Comparison of ENCODE assay signal across 7 cellular contexts in the genomic region with DNA sequence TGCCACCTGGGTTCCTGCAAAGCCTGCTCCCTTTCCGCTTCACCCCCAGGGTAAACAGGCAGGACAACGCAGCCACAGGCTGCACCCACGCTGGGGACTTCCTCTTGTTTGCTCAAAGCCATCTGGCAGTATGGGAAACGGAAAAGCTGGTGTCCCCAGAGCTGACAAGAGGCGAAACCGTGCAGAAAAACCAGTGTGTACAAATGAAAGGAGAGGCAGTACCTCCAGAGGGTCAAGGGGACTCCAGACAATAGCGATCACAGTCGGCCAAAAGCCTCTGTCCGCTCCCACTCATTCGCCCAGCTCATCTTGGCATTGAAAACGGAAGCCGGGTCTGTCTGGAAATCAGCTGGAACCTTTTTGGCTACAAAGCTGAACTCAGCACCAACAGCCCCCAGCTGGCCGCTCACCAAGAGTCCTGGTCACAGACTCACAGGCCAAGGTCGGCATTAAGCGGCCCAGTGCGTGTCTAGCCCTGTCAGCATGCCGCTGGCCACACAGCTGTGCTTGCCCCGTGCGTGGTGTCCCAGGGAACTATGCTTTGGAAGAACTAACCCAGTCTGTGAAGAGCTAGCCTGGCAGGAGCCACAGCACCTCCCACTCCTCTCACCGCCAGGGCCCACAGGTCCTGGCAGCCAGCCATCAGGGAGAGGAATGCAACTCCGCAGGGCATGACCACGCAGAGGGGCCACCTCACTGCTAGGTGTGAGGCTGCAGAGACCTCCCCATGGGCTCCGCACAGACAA. TPM values are rescaled to one million over a fixed set of nuclear protein-coding genes. Genes with fewer than 3 reads are reported as not detected.
DNase-seq lines count a peak whose midpoint lies in the region; ATAC-seq and TF ChIP-seq lines count a peak whose summit lies in the region.

No MANE protein-coding gene starts in this region.

- H3K79me2 ChIP-seq in fibroblast of lung (ENCODE audit: control insufficient read depth, insufficient read depth, low read length): peaks cover 51% of the 10 kb centered on the region
- H3K79me2 ChIP-seq in osteoblast (ENCODE audit: insufficient read depth, low read length): peaks cover 76% of the 10 kb centered on the region

- peak overlapping the region; percentile 76 for H3K4me2 ChIP-seq in fibroblast of lung (ENCODE audit: extremely low read depth, insufficient read depth, low read length)
- peak overlapping the region; percentile 57 for H3K4me2 ChIP-seq in osteoblast (ENCODE audit: insufficient read depth, low read length)

- CTCF ChIA-PET in Panc1 (lab: Charles Lee): interaction anchor here (0.6 to 1.4 kb wide), 4 partner anchors 16 to 379 kb away, joined by 3 to 6 read pairs (median 4); no protein-coding TSS in a partner anchor

- in situ Hi-C loops in Panc1 (cut with HindIII; ENCODE audit: low pct_unique_long_range_greater_than_20kb, low sequenced_read_pairs): no loop called here

- peak overlapping the region; percentile 54 for H3K9ac ChIP-seq in fibroblast of lung (ENCODE audit: insufficient read depth, low read length)

- H3K9me3 ChIP-seq in Panc1 (ENCODE audit: control insufficient read depth, insufficient read depth, low read depth, low read length) (no peaks in the 10 kb centered on the region), fibroblast of lung (ENCODE audit: control insufficient read depth, insufficient read depth, low read depth, low read length) (no peaks in the 10 kb centered on the region), osteoblast (ENCODE audit: low read depth, low read length) (no peaks in the 10 kb centered on the region)

- peak; percentile 38 for ATAC-seq in HG03565 (IDR thresholded peaks at IDR 0.05; ENCODE audit: unreplicated experiment)
- ATAC-seq in Panc1: peak; percentile 69

- H3K27me3 ChIP-seq in Panc1 (ENCODE audit: control insufficient read depth, insufficient read depth, low read length) (no peaks in the 10 kb centered on the region), fibroblast of lung (ENCODE audit: control insufficient read depth, insufficient read depth, low read length) (no peaks in the 10 kb centered on the region), osteoblast (ENCODE audit: insufficient read depth, low read length) (no peaks in the 10 kb centered on the region)

- H4K20me1 ChIP-seq in fibroblast of lung (ENCODE audit: control insufficient read depth, extremely low read depth, insufficient read depth, low read length) (no peaks in the 10 kb centered on the region), osteoblast (ENCODE audit: insufficient read depth, low read length) (peaks cover 13% of the 10 kb centered on the region)

- DNase-seq in Panc1 (ENCODE audit: low read depth, low spot score) (no peak), fibroblast of lung (ENCODE audit: low read depth in 2 of 2) (peak; percentile 85 to 97), osteoblast (ENCODE audit: insufficient read length, low spot score, missing footprints) (peak; percentile 91), NCI-H1930 (lab: John Stamatoyannopoulos, UW) (no peak), iPS-NIHi11 (ENCODE audit: low spot score) (no peak)
- DNase-seq in stimulated activated CD4-positive, alpha-beta T cell treated with anti-CD3 and anti-CD28 coated beads, Interleukin-4, amount 100 ng/mL, for 24 hours: no peak

- H3K4me3 ChIP-seq in Panc1 (ENCODE audit: low read depth in 2 of 2, low read length in 2 of 2) (peak overlapping the region in 1 of 2 experiments; percentile 36; a peak in 2 of 4 replicates), fibroblast of lung (replicated peaks in 1 of 4; ENCODE audit: control extremely low read depth in 1 of 4, insufficient read depth in 1 of 4, low read depth in 3 of 4, low read length in 4 of 4) (peak overlapping the region in 1 of 4 experiments; percentile 0), osteoblast (ENCODE audit: insufficient read depth, low read length) (peak overlapping the region; percentile 42)

- H3K36me3 ChIP-seq in Panc1 (ENCODE audit: control insufficient read depth, insufficient read depth, low read length) (0 out of 2 replicates have a peak, but pooled peaks cover 6% of the 10 kb centered on the region), fibroblast of lung (ENCODE audit: control insufficient read depth, insufficient read depth, low read length) (peaks cover 2% of the 10 kb centered on the region), osteoblast (ENCODE audit: insufficient read depth, low read length) (peaks cover 20% of the 10 kb centered on the region)

- TF ChIP-seq CTCF in Panc1 (IDR thresholded peaks at IDR 0.05): no peak
- no peak for TF ChIP-seq CTCF in fibroblast of lung (conservative IDR thresholded peaks at IDR 0.05 in 1 of 2, IDR thresholded peaks at IDR 0.05 in 1 of 2; ENCODE audit: low read depth in 1 of 2, low read length in 2 of 2)
- TF ChIP-seq CTCF in osteoblast (IDR thresholded peaks at IDR 0.05; ENCODE audit: extremely low read depth, low read depth, low read length): no peak

- no peak overlapping the region for H2AFZ ChIP-seq in fibroblast of lung (ENCODE audit: low read length)
- H2AFZ ChIP-seq in osteoblast (ENCODE audit: low read length): peak overlapping the region; percentile 50

- H3K4me1 ChIP-seq in Panc1 (ENCODE audit: control insufficient read depth, insufficient read depth, low read length): peaks cover 95% of the 10 kb centered on the region
- peaks cover 50% of the 10 kb centered on the region for H3K4me1 ChIP-seq in fibroblast of lung (ENCODE audit: control insufficient read depth, extremely low read depth, insufficient read depth, low read length)
- peaks cover 56% of the 10 kb centered on the region for H3K4me1 ChIP-seq in osteoblast (ENCODE audit: insufficient read depth, low read length)

- POLR2A ChIA-PET in Panc1 (lab: Charles Lee): interaction anchor here (0.8 to 1.2 kb wide), 5 partner anchors 9 to 192 kb away, joined by 3 to 4 read pairs (median 3); no protein-coding TSS in a partner anchor

- H3K27ac ChIP-seq in Panc1 (ENCODE audit: low read length): peak overlapping the region; percentile 100
- H3K27ac ChIP-seq in fibroblast of lung (ENCODE audit: insufficient read depth, low read length): peak overlapping the region; percentile 81
- peak overlapping the region; percentile 99 for H3K27ac ChIP-seq in osteoblast (ENCODE audit: low read depth, low read length)

- intact Hi-C loops in Panc1 (cut with micrococcal nuclease; ENCODE audit: unreplicated experiment): loop anchor here (5.0 to 10.0 kb wide), 2 partner anchors 34 to 513 kb away; a partner anchor contains a TSS

- BruUV-seq in Panc1 (replicated peaks; lab: Mats Ljungman, UMichigan): no TSS peak

RNA-seq across cellular contexts. Expression of a gene that starts 10.4 kb away (rescaled TPM):
- total RNA-seq in Panc1 (2021; ENCODE audit: unreplicated experiment) (533 TPM), fibroblast of lung (52.6 and 88.8 TPM in 2 replicates), osteoblast (67.3 and 88.1 TPM in 2 replicates)
- 322 TPM for polyA plus RNA-seq in Panc1 (2012; ENCODE audit: insufficient read length)
- polyA plus RNA-seq in fibroblast of lung: 52.9 and 74.4 TPM in 2 replicates
- polyA plus RNA-seq in fibroblast of lung (2012): 54.7 and 86.1 TPM in 2 replicates
- 200 and 269 TPM in 2 replicates for polyA minus RNA-seq in fibroblast of lung (ENCODE audit: low replicate concordance)

Comparison
In these comparisons a context has a peak if more than half of its experiments do, and no peak if none do; other contexts are left out.
1. DNase-seq: peak in fibroblast of lung (2 of 2) and osteoblast (single experiment); none in Panc1 (single experiment), NCI-H1930 (0 of 2), iPS-NIHi11 (single experiment) and stimulated activated CD4-positive, alpha-beta T cell treated with anti-CD3 and anti-CD28 coated beads, Interleukin-4, amount 100 ng/mL, for 24 hours (single experiment).
2. Peak in every context shown above with its lines, with median percentiles within 50 percentile points of each other: H3K27ac ChIP-seq.